In genomic region chr4:122576261-122577188, GRCh38 we compare ENCODE assay signal across 9 cellular contexts. TPM values are rescaled to one million over a fixed set of nuclear protein-coding genes. Genes with fewer than 3 reads are reported as not detected.
DNase-seq lines count a peak whose midpoint lies in the region; ATAC-seq, FAIRE-seq and TF ChIP-seq lines count a peak whose summit lies in the region.
"Had no signal": no experiment of that assay in that cellular context is flagged by ENCODE, and none has a peak within 500 bp of the region (broad histone marks: within the 10 kb centered on the region; RNA-seq: fewer than 3 reads in every experiment).

No MANE protein-coding gene starts in this region.

- no peaks in the 10 kb centered on the region for H3K36me3 Mint-ChIP-seq in CD8-positive, alpha-beta T cell
- peaks cover 8% of the 10 kb centered on the region for H3K36me3 Mint-ChIP-seq in T-helper 1 cell treated with Interleukin-12 subunit alpha and Interleukin-12 subunit beta and Interleukin-4 antibody, amounts not matched to agents 30 μg/mL and 1 μg/mL, for 36 hours (ENCODE audit: low read depth)

- H3K27me3 ChIP-seq in CD8-positive, alpha-beta T cell (ENCODE audit: insufficient read depth, low read length): no peaks in the 10 kb centered on the region
- H3K27me3 ChIP-seq in pancreas: no peaks in the 10 kb centered on the region

- peaks cover 4% of the 10 kb centered on the region for H3K27me3 Mint-ChIP-seq in CD8-positive, alpha-beta T cell (ENCODE audit: low read depth)
- no peaks in the 10 kb centered on the region for H3K27me3 Mint-ChIP-seq in T-helper 1 cell treated with Interleukin-12 subunit alpha and Interleukin-12 subunit beta and Interleukin-4 antibody, amounts not matched to agents 30 μg/mL and 1 μg/mL, for 36 hours (ENCODE audit: low read depth)

- ATAC-seq in CD8-positive, alpha-beta T cell: no peak
- ATAC-seq in GM18517 (IDR thresholded peaks at IDR 0.05; ENCODE audit: unreplicated experiment) (peak; percentile 70), pancreas (peak in 3 of 4 donors; percentile 56 to 81 (median 70)), HG03108 (IDR thresholded peaks at IDR 0.05; ENCODE audit: unreplicated experiment) (no peak)

- CTCF ChIA-PET in CD8-positive, alpha-beta T cell (lab: Charles Lee): interaction anchor here (0.9 to 3.5 kb wide), 6 partner anchors 15 to 676 kb away, joined by 3 to 22 read pairs (median 6); no protein-coding TSS in a partner anchor

- POLR2A ChIA-PET in CD8-positive, alpha-beta T cell (lab: Charles Lee): no interaction called here

- no peak overlapping the region for H3K4me3 Mint-ChIP-seq in CD8-positive, alpha-beta T cell
- H3K4me3 Mint-ChIP-seq in T-helper 1 cell treated with Interleukin-12 subunit alpha and Interleukin-12 subunit beta and Interleukin-4 antibody, amounts not matched to agents 30 μg/mL and 1 μg/mL, for 36 hours: peak overlapping the region; percentile 16

- intact Hi-C loops in CD8-positive, alpha-beta T cell (cut with DNase I, micrococcal nuclease): loop anchor here (1.0 to 10.0 kb wide), 11 partner anchors 119 to 1204 kb away; partner anchors contain the start of genes BBS7 (in 1 of the 2) and IL2 (in 1 of the 2)
- intact Hi-C loops in pancreas (cut with DNase I): no loop called here

- H3K4me1 Mint-ChIP-seq in CD8-positive, alpha-beta T cell (ENCODE audit: low read depth): peaks cover 27% of the 10 kb centered on the region
- peaks cover 34% of the 10 kb centered on the region for H3K4me1 Mint-ChIP-seq in T-helper 1 cell treated with Interleukin-12 subunit alpha and Interleukin-12 subunit beta and Interleukin-4 antibody, amounts not matched to agents 30 μg/mL and 1 μg/mL, for 36 hours (ENCODE audit: low read depth)

- H3K27ac ChIP-seq in CD8-positive, alpha-beta T cell (ENCODE audit: low read depth, low read length): no peak overlapping the region
- H3K27ac ChIP-seq in pancreas: no peak overlapping the region
- H3K27ac ChIP-seq: skin epidermis had no signal

- H3K9me3 Mint-ChIP-seq in CD8-positive, alpha-beta T cell: no peaks in the 10 kb centered on the region
- peaks cover 7% of the 10 kb centered on the region for H3K9me3 Mint-ChIP-seq in T-helper 1 cell treated with Interleukin-12 subunit alpha and Interleukin-12 subunit beta and Interleukin-4 antibody, amounts not matched to agents 30 μg/mL and 1 μg/mL, for 36 hours

- 56 to 68% methylated on average over 5 of the region's 5 CpGs for WGBS in pancreas, 2 donors

- no peak overlapping the region for H3K4me3 ChIP-seq in CD8-positive, alpha-beta T cell (ENCODE audit: low read depth, low read length)
- H3K4me3 ChIP-seq in Jurkat, Clone E6-1 (ENCODE audit: low read length): no peak overlapping the region
- no peak overlapping the region for H3K4me3 ChIP-seq in epithelial cell of esophagus (ENCODE audit: low read length)
- H3K4me3 ChIP-seq in pancreas: no peak overlapping the region
- H3K4me3 ChIP-seq: skin epidermis had no signal

- H3K36me3 ChIP-seq in CD8-positive, alpha-beta T cell (ENCODE audit: insufficient read depth, low read length): no peaks in the 10 kb centered on the region
- no peaks in the 10 kb centered on the region for H3K36me3 ChIP-seq in pancreas

- DNase-seq in CD8-positive, alpha-beta T cell: peak in 2 of 7 experiments; percentile 18 to 20
- peak; percentile 71 for DNase-seq in Jurkat, Clone E6-1 (ENCODE audit: low read depth, low spot score)
- peak; percentile 62 for DNase-seq in epithelial cell of esophagus (ENCODE audit: low read depth)
- DNase-seq in pancreas: no peak
- DNase-seq in cerebellum (ENCODE audit: low spot score): no peak

- no peaks in the 10 kb centered on the region for H3K9me3 ChIP-seq in CD8-positive, alpha-beta T cell (ENCODE audit: low read length)
- no peaks in the 10 kb centered on the region for H3K9me3 ChIP-seq in pancreas

- peaks cover 12% of the 10 kb centered on the region for H3K4me1 ChIP-seq in CD8-positive, alpha-beta T cell (ENCODE audit: insufficient read depth, low read length)
- no peaks in the 10 kb centered on the region for H3K4me1 ChIP-seq in pancreas

- peak overlapping the region; percentile 4 for H3K27ac Mint-ChIP-seq in CD8-positive, alpha-beta T cell
- peak overlapping the region; percentile 17 for H3K27ac Mint-ChIP-seq in T-helper 1 cell treated with Interleukin-12 subunit alpha and Interleukin-12 subunit beta and Interleukin-4 antibody, amounts not matched to agents 30 μg/mL and 1 μg/mL, for 36 hours

- TF ChIP-seq CTCF in CD8-positive, alpha-beta T cell (IDR thresholded peaks at IDR 0.05): peak; percentile 64
- peak; percentile 55 for TF ChIP-seq CTCF in epithelial cell of esophagus (IDR thresholded peaks at IDR 0.05; ENCODE audit: insufficient read depth, low read depth, low read length, missing control alignments)
- TF ChIP-seq CTCF in pancreas (IDR thresholded peaks at IDR 0.05): peak in 2 of 4 donors; percentile 9 to 15

- peak; percentile 61 for FAIRE-seq in pancreas (lab: Jason Lieb, UNC)

RNA-seq across cellular contexts. Expression of gene IL21, which starts 44.3 kb away (rescaled TPM):
- not detected for total RNA-seq in CD8-positive, alpha-beta T cell
- not detected for polyA plus RNA-seq in Jurkat, Clone E6-1 (2012; ENCODE audit: insufficient read depth, insufficient read length)
- not detected for total RNA-seq in pancreas
- not detected for polyA plus RNA-seq in pancreas
- not detected for total RNA-seq in cerebellum

Comparison
In these comparisons a context has a peak if more than half of its experiments do, and no peak if none do; other contexts are left out.
1. ATAC-seq: peak in GM18517 (single experiment) and pancreas (3 of 4); none in CD8-positive, alpha-beta T cell (single experiment) and HG03108 (single experiment).
2. DNase-seq: peak in Jurkat, Clone E6-1 (single experiment) and epithelial cell of esophagus (single experiment); none in pancreas (0 of 6) and cerebellum (single experiment).
3. intact Hi-C loops: an anchor here in CD8-positive, alpha-beta T cell (1.0 to 10.0 kb wide); none called in pancreas.